24 cellular contexts compared by ENCODE assay signal in the genomic region with DNA sequence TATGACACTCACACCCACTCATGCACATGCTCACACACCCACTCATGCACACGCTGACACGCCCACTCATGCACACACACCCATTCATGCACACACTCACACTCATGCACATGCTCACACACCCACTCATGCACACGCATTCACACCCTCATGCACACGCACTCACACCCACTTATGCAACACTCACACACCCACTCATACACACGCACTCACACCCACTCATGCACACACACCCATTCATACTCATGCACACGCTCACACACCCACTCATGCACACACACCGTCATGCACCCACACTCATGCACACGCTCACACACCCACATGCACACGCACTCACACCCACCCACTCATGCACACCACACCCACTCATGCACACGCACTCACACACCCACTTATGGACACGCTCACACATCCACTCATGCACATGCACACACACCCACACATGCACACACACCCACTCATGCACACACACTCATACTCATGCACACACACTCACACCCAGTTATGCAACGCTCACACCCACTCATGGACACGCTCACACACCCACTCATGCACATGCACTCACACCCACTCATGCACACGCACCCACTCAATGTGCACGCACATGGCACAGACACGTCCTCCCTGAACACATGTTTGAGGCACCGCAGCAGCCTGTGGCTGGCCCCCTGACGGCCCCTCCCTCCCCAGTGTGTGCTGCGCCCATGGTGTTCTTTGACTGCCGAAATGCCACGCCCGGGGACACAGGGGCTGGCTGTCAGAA. TPM values are rescaled to one million over a fixed set of nuclear protein-coding genes. Genes with fewer than 3 reads are reported as not detected.
"Had no signal": no experiment of that assay in that cellular context is flagged by ENCODE, and none has a peak within 500 bp of the region (broad histone marks: within the 10 kb centered on the region; RNA-seq: fewer than 3 reads in every experiment).

No MANE protein-coding gene starts in this region.

- H3K9me3 ChIP-seq: heart right ventricle, left lung, right atrium auricular region, stomach, thoracic aorta, transverse colon had no signal

- H3K36me3 ChIP-seq: heart right ventricle, left lung, right atrium auricular region, thoracic aorta, transverse colon had no signal

- H3K4me1 Mint-ChIP-seq: endodermal cell, nephron progenitor cell had no signal

- DNase-seq: effector CD4-positive, alpha-beta T cell; endodermal cell; hypothalamus; mesenchymal stem cell; midbrain; nephron progenitor cell; small intestine; stimulated activated CD4-positive, alpha-beta T cell treated with anti-CD3 and anti-CD28 coated beads, Interleukin-12 subunit alpha, Interleukin-12 subunit beta, amount 100 ng/mL, for 4 hours; stimulated activated naive CD4-positive, alpha-beta T cell; stomach; substantia nigra; transverse colon had no signal

- H3K27me3 ChIP-seq: right atrium auricular region had no signal

- H3K27ac Mint-ChIP-seq: endodermal cell, nephron progenitor cell had no signal

- H3K4me3 ChIP-seq: coronary artery, heart right ventricle, left lung, lung, right atrium auricular region, stomach, thoracic aorta, transverse colon had no signal

- H3K4me1 ChIP-seq: heart right ventricle, left lung, right atrium auricular region, stomach, transverse colon had no signal

- H3K4me3 Mint-ChIP-seq: endodermal cell, nephron progenitor cell had no signal

- ATAC-seq: heart right ventricle, left lung had no signal

- H3K27ac ChIP-seq: coronary artery, heart right ventricle, left lung, right atrium auricular region, stomach, thoracic aorta, transverse colon had no signal

RNA-seq across cellular contexts. Expression of a gene that starts 17.9 kb away (rescaled TPM):
- total RNA-seq: chondrocyte, dermis microvascular lymphatic vessel endothelial cell, endodermal cell, frontal cortex, glomerular endothelial cell, heart right ventricle, osteocyte, right atrium auricular region, transverse colon, urinary bladder had no signal
- polyA plus RNA-seq: heart right ventricle, urinary bladder had no signal

RNA-seq across cellular contexts. Expression of a gene that starts 47.2 kb away (rescaled TPM):
- total RNA-seq: chondrocyte, dermis microvascular lymphatic vessel endothelial cell, endodermal cell, frontal cortex, glomerular endothelial cell, heart right ventricle, osteocyte, right atrium auricular region, thoracic aorta, urinary bladder had no signal
- polyA plus RNA-seq: heart right ventricle, urinary bladder had no signal
